Comparison of ENCODE assay signal across 19 cellular contexts in genomic region chr18:10381951-10382350, GRCh38.
"Had no signal": no experiment of that assay in that cellular context is flagged by ENCODE, and none has a peak within 500 bp of the region (broad histone marks: within the 10 kb centered on the region; RNA-seq: fewer than 3 reads in every experiment).

No MANE protein-coding gene starts in this region.

- DNase-seq: activated CD4-positive, alpha-beta T cell treated with anti-CD3 and anti-CD28 coated beads, Interleukin-2, amount 50 U/mL, for 48 hours; activated CD4-positive, CD25-positive, alpha-beta regulatory T cell treated with anti-CD3 and anti-CD28 coated beads, Interleukin-2, amount 50 U/mL, for 72 hours; activated CD8-positive, alpha-beta memory T cell treated with anti-CD3 and anti-CD28 coated beads, Interleukin-2, amount 10 ng/mL, durations not matched to agents 7 days and 5 days; activated naive CD4-positive, alpha-beta T cell treated with anti-CD3 and anti-CD28 coated beads, Interleukin-2, amount 10 ng/mL, durations not matched to agents 7 days and 5 days; activated T-cell treated with anti-CD3 and anti-CD28 coated beads, Interleukin-2, amount 50 U/mL, for 1 hour; erythroblast; hypothalamus; kidney; left lung; natural killer cell; sigmoid colon; stimulated activated CD4-positive, alpha-beta T cell treated with anti-CD3 and anti-CD28 coated beads, Interleukin-12 subunit alpha, Interleukin-12 subunit beta, amount 100 ng/mL, for 4 hours; stimulated activated CD4-positive, alpha-beta T cell treated with anti-CD3 and anti-CD28 coated beads, Interleukin-2, amount 100 ng/mL, for 24 hours; uterus had no signal

- H3K4me1 Mint-ChIP-seq: activated CD8-positive, alpha-beta memory T cell treated with anti-CD3 and anti-CD28 coated beads, Interleukin-2, amount 10 ng/mL, durations not matched to agents 7 days and 5 days; activated naive CD4-positive, alpha-beta T cell treated with anti-CD3 and anti-CD28 coated beads, Interleukin-2, amount 10 ng/mL, durations not matched to agents 7 days and 5 days; memory B cell; natural killer cell; stimulated activated effector memory CD8-positive, alpha-beta T cell treated with anti-CD3 and anti-CD28 coated beads, Interleukin-12 subunit alpha, Interleukin-12 subunit beta, amount 100 ng/mL, for 72 hours had no signal

- H2AFZ ChIP-seq: parathyroid adenoma had no signal

- H3K27ac Mint-ChIP-seq: activated CD8-positive, alpha-beta memory T cell treated with anti-CD3 and anti-CD28 coated beads, Interleukin-2, amount 10 ng/mL, durations not matched to agents 7 days and 5 days; activated naive CD4-positive, alpha-beta T cell treated with anti-CD3 and anti-CD28 coated beads, Interleukin-2, amount 10 ng/mL, durations not matched to agents 7 days and 5 days; memory B cell; natural killer cell; stimulated activated effector memory CD8-positive, alpha-beta T cell treated with anti-CD3 and anti-CD28 coated beads, Interleukin-12 subunit alpha, Interleukin-12 subunit beta, amount 100 ng/mL, for 72 hours had no signal

- H3K4me3 ChIP-seq: cardiac muscle cell, left lung, sigmoid colon, uterus had no signal

- H3K36me3 ChIP-seq: cardiac muscle cell, left lung, neutrophil, sigmoid colon, uterus had no signal

- H3K4me1 ChIP-seq: parathyroid adenoma, sigmoid colon, uterus had no signal

- H3K27me3 Mint-ChIP-seq: activated naive CD4-positive, alpha-beta T cell treated with anti-CD3 and anti-CD28 coated beads, Interleukin-2, amount 10 ng/mL, durations not matched to agents 7 days and 5 days had no signal

- H3K9ac ChIP-seq: parathyroid adenoma had no signal

- H3K79me2 ChIP-seq: parathyroid adenoma had no signal

- H3K9me3 Mint-ChIP-seq: activated naive CD4-positive, alpha-beta T cell treated with anti-CD3 and anti-CD28 coated beads, Interleukin-2, amount 10 ng/mL, durations not matched to agents 7 days and 5 days; memory B cell; natural killer cell; stimulated activated effector memory CD8-positive, alpha-beta T cell treated with anti-CD3 and anti-CD28 coated beads, Interleukin-12 subunit alpha, Interleukin-12 subunit beta, amount 100 ng/mL, for 72 hours had no signal

- ATAC-seq: activated CD8-positive, alpha-beta memory T cell treated with anti-CD3 and anti-CD28 coated beads, Interleukin-2, amount 10 ng/mL, durations not matched to agents 7 days and 5 days; left lung; natural killer cell; stimulated activated effector memory CD8-positive, alpha-beta T cell treated with anti-CD3 and anti-CD28 coated beads, Interleukin-12 subunit alpha, Interleukin-12 subunit beta, amount 100 ng/mL, for 72 hours had no signal

- H3K9me3 ChIP-seq: left lung, neutrophil, sigmoid colon, uterus had no signal

- H3K27me3 ChIP-seq: cardiac muscle cell, left lung, neutrophil, sigmoid colon, uterus had no signal

- H3K4me3 Mint-ChIP-seq: activated CD8-positive, alpha-beta memory T cell treated with anti-CD3 and anti-CD28 coated beads, Interleukin-2, amount 10 ng/mL, durations not matched to agents 7 days and 5 days; activated naive CD4-positive, alpha-beta T cell treated with anti-CD3 and anti-CD28 coated beads, Interleukin-2, amount 10 ng/mL, durations not matched to agents 7 days and 5 days; memory B cell; natural killer cell; stimulated activated effector memory CD8-positive, alpha-beta T cell treated with anti-CD3 and anti-CD28 coated beads, Interleukin-12 subunit alpha, Interleukin-12 subunit beta, amount 100 ng/mL, for 72 hours had no signal

- H3K36me3 Mint-ChIP-seq: activated CD8-positive, alpha-beta memory T cell treated with anti-CD3 and anti-CD28 coated beads, Interleukin-2, amount 10 ng/mL, durations not matched to agents 7 days and 5 days; activated naive CD4-positive, alpha-beta T cell treated with anti-CD3 and anti-CD28 coated beads, Interleukin-2, amount 10 ng/mL, durations not matched to agents 7 days and 5 days; memory B cell; natural killer cell; stimulated activated effector memory CD8-positive, alpha-beta T cell treated with anti-CD3 and anti-CD28 coated beads, Interleukin-12 subunit alpha, Interleukin-12 subunit beta, amount 100 ng/mL, for 72 hours had no signal

- H3K27ac ChIP-seq: cardiac muscle cell, left lung, neutrophil, parathyroid adenoma, sigmoid colon, uterus had no signal
